In the genomic region with DNA sequence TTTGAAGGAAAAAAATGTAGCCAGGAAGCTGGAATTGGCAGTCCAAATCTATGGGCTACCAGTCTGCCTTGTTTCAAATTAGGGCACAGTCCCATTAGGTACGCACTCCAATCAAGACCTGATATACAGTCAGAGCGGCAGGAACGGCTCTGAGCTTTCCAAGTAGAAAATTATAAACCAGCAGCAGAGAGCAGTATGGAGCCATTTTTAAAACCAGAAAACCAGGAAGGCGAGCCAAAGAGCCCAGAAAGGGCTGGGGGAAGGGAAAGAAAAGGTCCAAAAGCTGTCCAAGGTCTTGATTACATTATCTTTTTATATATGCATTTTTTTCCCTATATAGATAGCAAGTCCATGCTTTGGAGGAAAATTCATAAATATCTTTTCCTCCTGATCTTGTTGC, we compare ENCODE assay signal across 2 cellular contexts.
TF ChIP-seq lines count a peak whose summit lies in the region.

No MANE protein-coding gene starts in this region.

TF ChIP-seq in liver, 16 proteins besides CTCF, POLR2A, EP300 and RAD21 (continued from another document):
- TF ChIP-seq, protein P1, sequence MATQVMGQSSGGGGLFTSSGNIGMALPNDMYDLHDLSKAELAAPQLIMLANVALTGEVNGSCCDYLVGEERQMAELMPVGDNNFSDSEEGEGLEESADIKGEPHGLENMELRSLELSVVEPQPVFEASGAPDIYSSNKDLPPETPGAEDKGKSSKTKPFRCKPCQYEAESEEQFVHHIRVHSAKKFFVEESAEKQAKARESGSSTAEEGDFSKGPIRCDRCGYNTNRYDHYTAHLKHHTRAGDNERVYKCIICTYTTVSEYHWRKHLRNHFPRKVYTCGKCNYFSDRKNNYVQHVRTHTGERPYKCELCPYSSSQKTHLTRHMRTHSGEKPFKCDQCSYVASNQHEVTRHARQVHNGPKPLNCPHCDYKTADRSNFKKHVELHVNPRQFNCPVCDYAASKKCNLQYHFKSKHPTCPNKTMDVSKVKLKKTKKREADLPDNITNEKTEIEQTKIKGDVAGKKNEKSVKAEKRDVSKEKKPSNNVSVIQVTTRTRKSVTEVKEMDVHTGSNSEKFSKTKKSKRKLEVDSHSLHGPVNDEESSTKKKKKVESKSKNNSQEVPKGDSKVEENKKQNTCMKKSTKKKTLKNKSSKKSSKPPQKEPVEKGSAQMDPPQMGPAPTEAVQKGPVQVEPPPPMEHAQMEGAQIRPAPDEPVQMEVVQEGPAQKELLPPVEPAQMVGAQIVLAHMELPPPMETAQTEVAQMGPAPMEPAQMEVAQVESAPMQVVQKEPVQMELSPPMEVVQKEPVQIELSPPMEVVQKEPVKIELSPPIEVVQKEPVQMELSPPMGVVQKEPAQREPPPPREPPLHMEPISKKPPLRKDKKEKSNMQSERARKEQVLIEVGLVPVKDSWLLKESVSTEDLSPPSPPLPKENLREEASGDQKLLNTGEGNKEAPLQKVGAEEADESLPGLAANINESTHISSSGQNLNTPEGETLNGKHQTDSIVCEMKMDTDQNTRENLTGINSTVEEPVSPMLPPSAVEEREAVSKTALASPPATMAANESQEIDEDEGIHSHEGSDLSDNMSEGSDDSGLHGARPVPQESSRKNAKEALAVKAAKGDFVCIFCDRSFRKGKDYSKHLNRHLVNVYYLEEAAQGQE (IDR thresholded peaks at IDR 0.05), result no peak

TF ChIP-seq in HepG2, 621 proteins besides CTCF, POLR2A, EP300 and RAD21 (continued from another document):
- TF ChIP-seq, protein P2, sequence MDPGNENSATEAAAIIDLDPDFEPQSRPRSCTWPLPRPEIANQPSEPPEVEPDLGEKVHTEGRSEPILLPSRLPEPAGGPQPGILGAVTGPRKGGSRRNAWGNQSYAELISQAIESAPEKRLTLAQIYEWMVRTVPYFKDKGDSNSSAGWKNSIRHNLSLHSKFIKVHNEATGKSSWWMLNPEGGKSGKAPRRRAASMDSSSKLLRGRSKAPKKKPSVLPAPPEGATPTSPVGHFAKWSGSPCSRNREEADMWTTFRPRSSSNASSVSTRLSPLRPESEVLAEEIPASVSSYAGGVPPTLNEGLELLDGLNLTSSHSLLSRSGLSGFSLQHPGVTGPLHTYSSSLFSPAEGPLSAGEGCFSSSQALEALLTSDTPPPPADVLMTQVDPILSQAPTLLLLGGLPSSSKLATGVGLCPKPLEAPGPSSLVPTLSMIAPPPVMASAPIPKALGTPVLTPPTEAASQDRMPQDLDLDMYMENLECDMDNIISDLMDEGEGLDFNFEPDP (CRISPR knock-in tag; conservative IDR thresholded peaks at IDR 0.05), result no peak
